In the genomic region with DNA sequence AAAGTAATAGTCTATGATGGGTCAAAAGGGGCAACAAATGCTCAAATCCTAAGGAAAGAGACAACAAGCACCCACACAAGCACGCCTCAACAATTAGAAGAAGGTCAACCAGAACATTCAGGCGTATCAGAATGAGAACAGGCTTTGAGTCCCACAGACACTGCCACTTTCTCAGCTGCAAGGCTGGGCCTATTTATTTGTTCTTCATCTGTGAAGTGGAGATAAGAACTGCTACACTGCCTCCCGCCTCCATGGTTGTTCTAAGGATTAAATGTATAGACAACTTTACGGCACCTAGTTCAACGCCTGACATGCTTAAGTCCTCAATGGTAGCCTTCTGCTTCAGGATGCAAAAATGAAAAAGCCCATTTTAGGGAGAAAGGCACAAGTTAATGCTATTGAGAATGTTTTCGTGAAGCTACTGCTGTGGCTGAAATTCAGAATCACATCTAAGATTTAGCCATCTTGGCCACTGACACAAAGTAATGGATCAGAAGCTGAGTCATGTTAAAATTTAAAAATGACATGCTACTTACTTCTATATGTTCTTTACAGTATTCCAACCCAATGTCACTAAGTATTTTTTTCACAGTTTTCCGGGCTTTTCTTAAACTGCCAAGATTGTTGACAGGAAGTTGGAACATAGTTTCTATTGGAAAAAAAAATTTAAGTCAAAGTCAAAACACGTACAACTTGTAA, we compare ENCODE assay signal across 1 cellular context.
TF ChIP-seq lines count a peak whose summit lies in the region.

No MANE protein-coding gene starts in this region.

TF ChIP-seq in K562, 482 proteins besides CTCF, POLR2A, EP300 and RAD21 (continued from another document and continues in another):
- TF ChIP-seq, protein P1, sequence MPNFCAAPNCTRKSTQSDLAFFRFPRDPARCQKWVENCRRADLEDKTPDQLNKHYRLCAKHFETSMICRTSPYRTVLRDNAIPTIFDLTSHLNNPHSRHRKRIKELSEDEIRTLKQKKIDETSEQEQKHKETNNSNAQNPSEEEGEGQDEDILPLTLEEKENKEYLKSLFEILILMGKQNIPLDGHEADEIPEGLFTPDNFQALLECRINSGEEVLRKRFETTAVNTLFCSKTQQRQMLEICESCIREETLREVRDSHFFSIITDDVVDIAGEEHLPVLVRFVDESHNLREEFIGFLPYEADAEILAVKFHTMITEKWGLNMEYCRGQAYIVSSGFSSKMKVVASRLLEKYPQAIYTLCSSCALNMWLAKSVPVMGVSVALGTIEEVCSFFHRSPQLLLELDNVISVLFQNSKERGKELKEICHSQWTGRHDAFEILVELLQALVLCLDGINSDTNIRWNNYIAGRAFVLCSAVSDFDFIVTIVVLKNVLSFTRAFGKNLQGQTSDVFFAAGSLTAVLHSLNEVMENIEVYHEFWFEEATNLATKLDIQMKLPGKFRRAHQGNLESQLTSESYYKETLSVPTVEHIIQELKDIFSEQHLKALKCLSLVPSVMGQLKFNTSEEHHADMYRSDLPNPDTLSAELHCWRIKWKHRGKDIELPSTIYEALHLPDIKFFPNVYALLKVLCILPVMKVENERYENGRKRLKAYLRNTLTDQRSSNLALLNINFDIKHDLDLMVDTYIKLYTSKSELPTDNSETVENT (CRISPR knock-in tag; IDR thresholded peaks at IDR 0.05), result no peak
- TF ChIP-seq, protein P2, sequence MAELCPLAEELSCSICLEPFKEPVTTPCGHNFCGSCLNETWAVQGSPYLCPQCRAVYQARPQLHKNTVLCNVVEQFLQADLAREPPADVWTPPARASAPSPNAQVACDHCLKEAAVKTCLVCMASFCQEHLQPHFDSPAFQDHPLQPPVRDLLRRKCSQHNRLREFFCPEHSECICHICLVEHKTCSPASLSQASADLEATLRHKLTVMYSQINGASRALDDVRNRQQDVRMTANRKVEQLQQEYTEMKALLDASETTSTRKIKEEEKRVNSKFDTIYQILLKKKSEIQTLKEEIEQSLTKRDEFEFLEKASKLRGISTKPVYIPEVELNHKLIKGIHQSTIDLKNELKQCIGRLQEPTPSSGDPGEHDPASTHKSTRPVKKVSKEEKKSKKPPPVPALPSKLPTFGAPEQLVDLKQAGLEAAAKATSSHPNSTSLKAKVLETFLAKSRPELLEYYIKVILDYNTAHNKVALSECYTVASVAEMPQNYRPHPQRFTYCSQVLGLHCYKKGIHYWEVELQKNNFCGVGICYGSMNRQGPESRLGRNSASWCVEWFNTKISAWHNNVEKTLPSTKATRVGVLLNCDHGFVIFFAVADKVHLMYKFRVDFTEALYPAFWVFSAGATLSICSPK (IDR thresholded peaks at IDR 0.05; ENCODE audit: borderline replicate concordance), result no peak
- peak in 1 of 2 experiments; percentile 93; a peak in 1 of 4 replicates for TF ChIP-seq ARNT (IDR thresholded peaks at IDR 0.05)
- TF ChIP-seq PTTG1 (tag; IDR thresholded peaks at IDR 0.05; ENCODE audit: low read depth), result no peak
- TF ChIP-seq ZNF41 (CRISPR knock-in tag; conservative IDR thresholded peaks at IDR 0.05), result no peak
- TF ChIP-seq, protein P3, sequence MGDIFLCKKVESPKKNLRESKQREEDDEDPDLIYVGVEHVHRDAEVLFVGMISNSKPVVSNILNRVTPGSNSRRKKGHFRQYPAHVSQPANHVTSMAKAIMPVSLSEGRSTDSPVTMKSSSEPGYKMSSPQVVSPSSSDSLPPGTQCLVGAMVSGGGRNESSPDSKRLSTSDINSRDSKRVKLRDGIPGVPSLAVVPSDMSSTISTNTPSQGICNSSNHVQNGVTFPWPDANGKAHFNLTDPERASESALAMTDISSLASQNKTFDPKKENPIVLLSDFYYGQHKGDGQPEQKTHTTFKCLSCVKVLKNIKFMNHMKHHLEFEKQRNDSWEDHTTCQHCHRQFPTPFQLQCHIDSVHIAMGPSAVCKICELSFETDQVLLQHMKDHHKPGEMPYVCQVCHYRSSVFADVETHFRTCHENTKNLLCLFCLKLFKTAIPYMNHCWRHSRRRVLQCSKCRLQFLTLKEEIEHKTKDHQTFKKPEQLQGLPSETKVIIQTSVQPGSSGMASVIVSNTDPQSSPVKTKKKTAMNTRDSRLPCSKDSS (IDR thresholded peaks at IDR 0.05; ENCODE audit: low read depth, partially characterized antibody), result no peak
- TF ChIP-seq, protein P4, sequence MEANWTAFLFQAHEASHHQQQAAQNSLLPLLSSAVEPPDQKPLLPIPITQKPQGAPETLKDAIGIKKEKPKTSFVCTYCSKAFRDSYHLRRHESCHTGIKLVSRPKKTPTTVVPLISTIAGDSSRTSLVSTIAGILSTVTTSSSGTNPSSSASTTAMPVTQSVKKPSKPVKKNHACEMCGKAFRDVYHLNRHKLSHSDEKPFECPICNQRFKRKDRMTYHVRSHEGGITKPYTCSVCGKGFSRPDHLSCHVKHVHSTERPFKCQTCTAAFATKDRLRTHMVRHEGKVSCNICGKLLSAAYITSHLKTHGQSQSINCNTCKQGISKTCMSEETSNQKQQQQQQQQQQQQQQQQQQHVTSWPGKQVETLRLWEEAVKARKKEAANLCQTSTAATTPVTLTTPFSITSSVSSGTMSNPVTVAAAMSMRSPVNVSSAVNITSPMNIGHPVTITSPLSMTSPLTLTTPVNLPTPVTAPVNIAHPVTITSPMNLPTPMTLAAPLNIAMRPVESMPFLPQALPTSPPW (CRISPR knock-in tag; IDR thresholded peaks at IDR 0.05), result peak; percentile 50
- TF ChIP-seq BMI1 (IDR thresholded peaks at IDR 0.05; ENCODE audit: low read length), result no peak
- TF ChIP-seq PHB2 (IDR thresholded peaks at IDR 0.05; ENCODE audit: low read depth), result peak; percentile 77
- no peak for TF ChIP-seq ZNF224 (CRISPR knock-in tag; IDR thresholded peaks at IDR 0.05)
- TF ChIP-seq POLR2H (tag; IDR thresholded peaks at IDR 0.05; ENCODE audit: low read depth), result no peak
- no peak for TF ChIP-seq ETV1 (tag; conservative IDR thresholded peaks at IDR 0.05; ENCODE audit: low read depth)
- no peak for TF ChIP-seq ARHGAP35 (IDR thresholded peaks at IDR 0.05; ENCODE audit: partially characterized antibody)
- TF ChIP-seq, protein P5, sequence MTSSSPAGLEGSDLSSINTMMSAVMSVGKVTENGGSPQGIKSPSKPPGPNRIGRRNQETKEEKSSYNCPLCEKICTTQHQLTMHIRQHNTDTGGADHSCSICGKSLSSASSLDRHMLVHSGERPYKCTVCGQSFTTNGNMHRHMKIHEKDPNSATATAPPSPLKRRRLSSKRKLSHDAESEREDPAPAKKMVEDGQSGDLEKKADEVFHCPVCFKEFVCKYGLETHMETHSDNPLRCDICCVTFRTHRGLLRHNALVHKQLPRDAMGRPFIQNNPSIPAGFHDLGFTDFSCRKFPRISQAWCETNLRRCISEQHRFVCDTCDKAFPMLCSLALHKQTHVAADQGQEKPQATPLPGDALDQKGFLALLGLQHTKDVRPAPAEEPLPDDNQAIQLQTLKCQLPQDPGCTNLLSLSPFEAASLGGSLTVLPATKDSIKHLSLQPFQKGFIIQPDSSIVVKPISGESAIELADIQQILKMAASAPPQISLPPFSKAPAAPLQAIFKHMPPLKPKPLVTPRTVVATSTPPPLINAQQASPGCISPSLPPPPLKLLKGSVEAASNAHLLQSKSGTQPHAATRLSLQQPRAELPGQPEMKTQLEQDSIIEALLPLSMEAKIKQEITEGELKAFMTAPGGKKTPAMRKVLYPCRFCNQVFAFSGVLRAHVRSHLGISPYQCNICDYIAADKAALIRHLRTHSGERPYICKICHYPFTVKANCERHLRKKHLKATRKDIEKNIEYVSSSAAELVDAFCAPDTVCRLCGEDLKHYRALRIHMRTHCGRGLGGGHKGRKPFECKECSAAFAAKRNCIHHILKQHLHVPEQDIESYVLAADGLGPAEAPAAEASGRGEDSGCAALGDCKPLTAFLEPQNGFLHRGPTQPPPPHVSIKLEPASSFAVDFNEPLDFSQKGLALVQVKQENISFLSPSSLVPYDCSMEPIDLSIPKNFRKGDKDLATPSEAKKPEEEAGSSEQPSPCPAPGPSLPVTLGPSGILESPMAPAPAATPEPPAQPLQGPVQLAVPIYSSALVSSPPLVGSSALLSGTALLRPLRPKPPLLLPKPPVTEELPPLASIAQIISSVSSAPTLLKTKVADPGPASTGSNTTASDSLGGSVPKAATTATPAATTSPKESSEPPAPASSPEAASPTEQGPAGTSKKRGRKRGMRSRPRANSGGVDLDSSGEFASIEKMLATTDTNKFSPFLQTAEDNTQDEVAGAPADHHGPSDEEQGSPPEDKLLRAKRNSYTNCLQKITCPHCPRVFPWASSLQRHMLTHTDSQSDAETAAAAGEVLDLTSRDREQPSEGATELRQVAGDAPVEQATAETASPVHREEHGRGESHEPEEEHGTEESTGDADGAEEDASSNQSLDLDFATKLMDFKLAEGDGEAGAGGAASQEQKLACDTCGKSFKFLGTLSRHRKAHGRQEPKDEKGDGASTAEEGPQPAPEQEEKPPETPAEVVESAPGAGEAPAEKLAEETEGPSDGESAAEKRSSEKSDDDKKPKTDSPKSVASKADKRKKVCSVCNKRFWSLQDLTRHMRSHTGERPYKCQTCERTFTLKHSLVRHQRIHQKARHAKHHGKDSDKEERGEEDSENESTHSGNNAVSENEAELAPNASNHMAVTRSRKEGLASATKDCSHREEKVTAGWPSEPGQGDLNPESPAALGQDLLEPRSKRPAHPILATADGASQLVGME (CRISPR knock-in tag; IDR thresholded peaks at IDR 0.05), result no peak
- peak; percentile 9 for TF ChIP-seq NUFIP1 (IDR thresholded peaks at IDR 0.05; ENCODE audit: partially characterized antibody)
- TF ChIP-seq HMGN3 (IDR thresholded peaks at IDR 0.05; ENCODE audit: borderline replicate concordance, extremely low read depth, insufficient read length, low read depth, low read length), result peak; percentile 73
- no peak for TF ChIP-seq SP2 (IDR thresholded peaks at IDR 0.05; ENCODE audit: extremely low read depth, low read depth, low read length, poor library complexity, severe bottlenecking)
- TF ChIP-seq CHCHD3 (CRISPR knock-in tag; IDR thresholded peaks at IDR 0.05), result no peak
- TF ChIP-seq DACH1 (IDR thresholded peaks at IDR 0.05; ENCODE audit: partially characterized antibody), result peak; percentile 85
- TF ChIP-seq ZNF347 (CRISPR knock-in tag; IDR thresholded peaks at IDR 0.05; ENCODE audit: low read depth), result no peak
- TF ChIP-seq, protein P6, sequence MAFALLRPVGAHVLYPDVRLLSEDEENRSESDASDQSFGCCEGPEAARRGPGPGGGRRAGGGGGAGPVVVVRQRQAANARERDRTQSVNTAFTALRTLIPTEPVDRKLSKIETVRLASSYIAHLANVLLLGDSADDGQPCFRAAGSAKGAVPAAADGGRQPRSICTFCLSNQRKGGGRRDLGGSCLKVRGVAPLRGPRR (CRISPR knock-in tag; IDR thresholded peaks at IDR 0.05), result no peak
- TF ChIP-seq MAZ (CRISPR knock-in tag; conservative IDR thresholded peaks at IDR 0.05 in 1 of 2, IDR thresholded peaks at IDR 0.05 in 1 of 2), result peak; percentile 37 to 50; a peak in 1 of 4 replicates
- no peak for TF ChIP-seq NFXL1 (CRISPR knock-in tag; IDR thresholded peaks at IDR 0.05)
- TF ChIP-seq GATAD2A (IDR thresholded peaks at IDR 0.05), result 0 out of 2 replicates have a peak, but pooled peaks have one; percentile 18
- TF ChIP-seq, protein P7, sequence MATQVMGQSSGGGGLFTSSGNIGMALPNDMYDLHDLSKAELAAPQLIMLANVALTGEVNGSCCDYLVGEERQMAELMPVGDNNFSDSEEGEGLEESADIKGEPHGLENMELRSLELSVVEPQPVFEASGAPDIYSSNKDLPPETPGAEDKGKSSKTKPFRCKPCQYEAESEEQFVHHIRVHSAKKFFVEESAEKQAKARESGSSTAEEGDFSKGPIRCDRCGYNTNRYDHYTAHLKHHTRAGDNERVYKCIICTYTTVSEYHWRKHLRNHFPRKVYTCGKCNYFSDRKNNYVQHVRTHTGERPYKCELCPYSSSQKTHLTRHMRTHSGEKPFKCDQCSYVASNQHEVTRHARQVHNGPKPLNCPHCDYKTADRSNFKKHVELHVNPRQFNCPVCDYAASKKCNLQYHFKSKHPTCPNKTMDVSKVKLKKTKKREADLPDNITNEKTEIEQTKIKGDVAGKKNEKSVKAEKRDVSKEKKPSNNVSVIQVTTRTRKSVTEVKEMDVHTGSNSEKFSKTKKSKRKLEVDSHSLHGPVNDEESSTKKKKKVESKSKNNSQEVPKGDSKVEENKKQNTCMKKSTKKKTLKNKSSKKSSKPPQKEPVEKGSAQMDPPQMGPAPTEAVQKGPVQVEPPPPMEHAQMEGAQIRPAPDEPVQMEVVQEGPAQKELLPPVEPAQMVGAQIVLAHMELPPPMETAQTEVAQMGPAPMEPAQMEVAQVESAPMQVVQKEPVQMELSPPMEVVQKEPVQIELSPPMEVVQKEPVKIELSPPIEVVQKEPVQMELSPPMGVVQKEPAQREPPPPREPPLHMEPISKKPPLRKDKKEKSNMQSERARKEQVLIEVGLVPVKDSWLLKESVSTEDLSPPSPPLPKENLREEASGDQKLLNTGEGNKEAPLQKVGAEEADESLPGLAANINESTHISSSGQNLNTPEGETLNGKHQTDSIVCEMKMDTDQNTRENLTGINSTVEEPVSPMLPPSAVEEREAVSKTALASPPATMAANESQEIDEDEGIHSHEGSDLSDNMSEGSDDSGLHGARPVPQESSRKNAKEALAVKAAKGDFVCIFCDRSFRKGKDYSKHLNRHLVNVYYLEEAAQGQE (CRISPR knock-in tag; IDR thresholded peaks at IDR 0.05; ENCODE audit: low read depth), result no peak
- TF ChIP-seq, protein P8, sequence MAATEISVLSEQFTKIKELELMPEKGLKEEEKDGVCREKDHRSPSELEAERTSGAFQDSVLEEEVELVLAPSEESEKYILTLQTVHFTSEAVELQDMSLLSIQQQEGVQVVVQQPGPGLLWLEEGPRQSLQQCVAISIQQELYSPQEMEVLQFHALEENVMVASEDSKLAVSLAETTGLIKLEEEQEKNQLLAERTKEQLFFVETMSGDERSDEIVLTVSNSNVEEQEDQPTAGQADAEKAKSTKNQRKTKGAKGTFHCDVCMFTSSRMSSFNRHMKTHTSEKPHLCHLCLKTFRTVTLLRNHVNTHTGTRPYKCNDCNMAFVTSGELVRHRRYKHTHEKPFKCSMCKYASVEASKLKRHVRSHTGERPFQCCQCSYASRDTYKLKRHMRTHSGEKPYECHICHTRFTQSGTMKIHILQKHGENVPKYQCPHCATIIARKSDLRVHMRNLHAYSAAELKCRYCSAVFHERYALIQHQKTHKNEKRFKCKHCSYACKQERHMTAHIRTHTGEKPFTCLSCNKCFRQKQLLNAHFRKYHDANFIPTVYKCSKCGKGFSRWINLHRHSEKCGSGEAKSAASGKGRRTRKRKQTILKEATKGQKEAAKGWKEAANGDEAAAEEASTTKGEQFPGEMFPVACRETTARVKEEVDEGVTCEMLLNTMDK (IDR thresholded peaks at IDR 0.05; ENCODE audit: borderline replicate concordance, insufficient read depth, low read depth, low read length, poor library complexity, severe bottlenecking), result no peak
- peak; percentile 74; the same call in 1 of the 2 replicates for TF ChIP-seq EHMT2 (IDR thresholded peaks at IDR 0.05)
- TF ChIP-seq GTF2E2 (tag; IDR thresholded peaks at IDR 0.05), result no peak; the same call in 1 of the 2 replicates
- TF ChIP-seq, protein P9, sequence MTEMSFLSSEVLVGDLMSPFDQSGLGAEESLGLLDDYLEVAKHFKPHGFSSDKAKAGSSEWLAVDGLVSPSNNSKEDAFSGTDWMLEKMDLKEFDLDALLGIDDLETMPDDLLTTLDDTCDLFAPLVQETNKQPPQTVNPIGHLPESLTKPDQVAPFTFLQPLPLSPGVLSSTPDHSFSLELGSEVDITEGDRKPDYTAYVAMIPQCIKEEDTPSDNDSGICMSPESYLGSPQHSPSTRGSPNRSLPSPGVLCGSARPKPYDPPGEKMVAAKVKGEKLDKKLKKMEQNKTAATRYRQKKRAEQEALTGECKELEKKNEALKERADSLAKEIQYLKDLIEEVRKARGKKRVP (CRISPR knock-in tag; IDR thresholded peaks at IDR 0.05), result no peak
- TF ChIP-seq, protein P10, sequence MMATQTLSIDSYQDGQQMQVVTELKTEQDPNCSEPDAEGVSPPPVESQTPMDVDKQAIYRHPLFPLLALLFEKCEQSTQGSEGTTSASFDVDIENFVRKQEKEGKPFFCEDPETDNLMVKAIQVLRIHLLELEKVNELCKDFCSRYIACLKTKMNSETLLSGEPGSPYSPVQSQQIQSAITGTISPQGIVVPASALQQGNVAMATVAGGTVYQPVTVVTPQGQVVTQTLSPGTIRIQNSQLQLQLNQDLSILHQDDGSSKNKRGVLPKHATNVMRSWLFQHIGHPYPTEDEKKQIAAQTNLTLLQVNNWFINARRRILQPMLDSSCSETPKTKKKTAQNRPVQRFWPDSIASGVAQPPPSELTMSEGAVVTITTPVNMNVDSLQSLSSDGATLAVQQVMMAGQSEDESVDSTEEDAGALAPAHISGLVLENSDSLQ (IDR thresholded peaks at IDR 0.05), result peak; percentile 42; the same call in 1 of the 2 replicates
